Comparison of ENCODE assay signal across 1 cellular context in the genomic region with DNA sequence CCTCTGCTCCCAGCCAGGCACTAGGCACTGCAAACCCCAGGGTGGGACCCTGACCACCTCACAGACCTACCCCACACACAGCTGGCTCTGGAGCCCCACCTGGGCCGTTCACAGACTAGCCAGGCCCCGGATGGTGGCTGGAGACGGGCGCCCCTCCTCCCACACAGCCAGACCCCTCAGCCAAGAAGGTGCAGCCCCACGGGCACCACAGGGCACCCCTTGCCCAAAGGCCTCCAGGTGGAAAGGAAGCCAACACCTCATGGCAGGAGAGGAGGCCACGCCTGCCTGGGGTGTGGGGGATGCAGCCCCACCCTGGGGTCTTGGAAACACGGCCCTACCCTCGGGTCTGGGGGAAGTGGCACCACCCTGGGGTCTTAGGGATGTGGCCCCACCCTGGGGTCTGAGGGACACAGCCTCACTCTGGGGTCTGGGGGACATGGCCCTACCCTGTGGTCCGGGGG.
TF ChIP-seq lines count a peak whose summit lies in the region.

No MANE protein-coding gene starts in this region.

TF ChIP-seq in H1, 55 proteins besides CTCF, POLR2A, EP300 and RAD21:
- TF ChIP-seq, protein P1, sequence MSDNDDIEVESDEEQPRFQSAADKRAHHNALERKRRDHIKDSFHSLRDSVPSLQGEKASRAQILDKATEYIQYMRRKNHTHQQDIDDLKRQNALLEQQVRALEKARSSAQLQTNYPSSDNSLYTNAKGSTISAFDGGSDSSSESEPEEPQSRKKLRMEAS (IDR thresholded peaks at IDR 0.05): no peak
- TF ChIP-seq HDAC2 (IDR thresholded peaks at IDR 0.05; ENCODE audit: borderline replicate concordance in 1 of 2, low read depth in 2 of 2, low read length in 2 of 2) (no peak), SIX5 (IDR thresholded peaks at IDR 0.05; ENCODE audit: low read depth, low read length) (no peak), NANOG (IDR thresholded peaks at IDR 0.05; ENCODE audit: insufficient read depth, low read depth, low read length, poor library complexity, severe bottlenecking) (no peak), TBP (IDR thresholded peaks at IDR 0.05; ENCODE audit: low read depth, low read length) (no peak), RFX5 (IDR thresholded peaks at IDR 0.05; ENCODE audit: borderline replicate concordance, low read depth, low read length) (no peak), PHF8 (conservative IDR thresholded peaks at IDR 0.05; ENCODE audit: low read depth, low read length) (no peak), TAF7 (optimal IDR thresholded peaks at IDR 0.05; ENCODE audit: borderline replicate concordance, low read depth, low read length) (no peak)
- TF ChIP-seq, protein P2, sequence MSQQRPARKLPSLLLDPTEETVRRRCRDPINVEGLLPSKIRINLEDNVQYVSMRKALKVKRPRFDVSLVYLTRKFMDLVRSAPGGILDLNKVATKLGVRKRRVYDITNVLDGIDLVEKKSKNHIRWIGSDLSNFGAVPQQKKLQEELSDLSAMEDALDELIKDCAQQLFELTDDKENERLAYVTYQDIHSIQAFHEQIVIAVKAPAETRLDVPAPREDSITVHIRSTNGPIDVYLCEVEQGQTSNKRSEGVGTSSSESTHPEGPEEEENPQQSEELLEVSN (IDR thresholded peaks at IDR 0.05): no peak
